2 cellular contexts compared by ENCODE assay signal in genomic region chr5:7274180-7274579, GRCh38.
A peak's percentile ranks its signal among the peaks of the same experiment; 100 is the strongest.
TF ChIP-seq lines count a peak whose summit lies in the region.

No MANE protein-coding gene starts in this region.

TF ChIP-seq in GM23338, 12 proteins besides CTCF, POLR2A, EP300 and RAD21:
- TF ChIP-seq POLR2AphosphoS5 (IDR thresholded peaks at IDR 0.05; ENCODE audit: low read depth) (no peak), NANOG (IDR thresholded peaks at IDR 0.05; ENCODE audit: borderline replicate concordance) (no peak), STAT1 (IDR thresholded peaks at IDR 0.05; ENCODE audit: unreplicated experiment) (no peak)
TF ChIP-seq in GM23338: peak in this region for 0.

TF ChIP-seq in H1, 55 proteins besides CTCF, POLR2A, EP300 and RAD21:
- TF ChIP-seq HDAC6 (IDR thresholded peaks at IDR 0.05; ENCODE audit: low read depth, low read length): no peak
- no peak for TF ChIP-seq HDAC2 (IDR thresholded peaks at IDR 0.05; ENCODE audit: borderline replicate concordance in 1 of 2, low read depth in 2 of 2, low read length in 2 of 2)
- TF ChIP-seq FOSL1 (IDR thresholded peaks at IDR 0.05; ENCODE audit: insufficient read depth, low read depth, low read length): no peak
- TF ChIP-seq TCF12 (IDR thresholded peaks at IDR 0.05; ENCODE audit: low read depth, low read length): no peak
- no peak for TF ChIP-seq SP2 (IDR thresholded peaks at IDR 0.05; ENCODE audit: low read length)
- no peak for TF ChIP-seq SIN3A (conservative IDR thresholded peaks at IDR 0.05 in 1 of 2, IDR thresholded peaks at IDR 0.05 in 1 of 2; ENCODE audit: low read depth in 1 of 2, low read length in 2 of 2)
- TF ChIP-seq CBX5 (IDR thresholded peaks at IDR 0.05; ENCODE audit: low read depth, low read length): no peak
- TF ChIP-seq CREB1 (IDR thresholded peaks at IDR 0.05): no peak
- TF ChIP-seq E2F6 (IDR thresholded peaks at IDR 0.05): peak; percentile 55
- peak; percentile 58 for TF ChIP-seq POLR2AphosphoS5 (IDR thresholded peaks at IDR 0.05; ENCODE audit: low read depth, low read length)
- TF ChIP-seq ZNF274 (IDR thresholded peaks at IDR 0.05; ENCODE audit: borderline replicate concordance, extremely low read depth, low read length): no peak
- no peak for TF ChIP-seq CTBP2 (IDR thresholded peaks at IDR 0.05; ENCODE audit: borderline replicate concordance, insufficient read depth, insufficient read length, low read length)
